In the genomic region with DNA sequence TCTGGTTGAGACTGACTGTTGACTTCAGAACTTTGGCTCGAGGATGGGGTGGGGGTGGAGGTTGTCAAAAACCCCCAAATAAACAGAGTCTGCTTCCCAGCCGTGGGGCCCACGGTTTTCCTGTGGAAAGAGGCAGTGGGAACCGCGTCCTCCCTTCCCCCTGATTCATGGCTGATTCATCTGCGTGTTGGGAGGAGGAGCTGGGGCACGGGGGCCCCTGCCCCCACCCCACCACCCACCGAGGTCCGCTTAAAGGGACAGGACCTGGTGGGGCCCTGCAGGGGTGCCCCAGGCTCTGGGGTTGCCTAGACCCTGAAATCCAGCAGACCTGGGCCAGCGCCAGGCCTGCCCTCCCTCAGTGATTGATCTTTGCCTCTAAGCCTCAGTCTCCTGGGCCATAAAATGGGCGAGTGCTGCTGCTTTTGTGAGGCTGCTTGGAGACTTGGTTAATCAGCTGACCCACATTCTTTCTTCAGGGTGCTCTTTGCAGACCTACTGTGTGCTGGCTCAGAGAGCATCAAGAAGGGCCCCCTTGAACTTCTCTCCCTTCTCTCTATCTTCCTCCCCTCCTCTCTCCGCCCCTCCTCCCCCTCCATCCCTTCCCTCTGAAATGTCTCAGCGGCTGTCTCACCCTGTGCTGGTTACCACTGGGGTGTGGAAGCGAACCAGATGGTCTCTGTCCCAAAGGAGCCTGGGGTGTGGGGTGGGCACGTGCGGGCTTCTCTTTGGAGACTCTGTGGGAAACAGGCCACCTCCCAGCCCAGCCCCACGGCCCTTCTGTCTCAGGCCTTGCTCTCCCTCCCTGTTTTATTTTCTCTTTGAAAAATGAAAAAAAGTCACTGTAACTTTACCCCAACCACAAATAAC, we compare ENCODE assay signal across 1 cellular context.
TF ChIP-seq lines count a peak whose summit lies in the region.

No MANE protein-coding gene starts in this region.

TF ChIP-seq in HepG2, 621 proteins besides CTCF, POLR2A, EP300 and RAD21:
- TF ChIP-seq XRCC5 (optimal IDR thresholded peaks at IDR 0.05; ENCODE audit: low read length), result no peak
- TF ChIP-seq ZNF629 (CRISPR knock-in tag; conservative IDR thresholded peaks at IDR 0.05), result peak; percentile 85
